ENCODE assay signal across 16 cellular contexts in the genomic region with DNA sequence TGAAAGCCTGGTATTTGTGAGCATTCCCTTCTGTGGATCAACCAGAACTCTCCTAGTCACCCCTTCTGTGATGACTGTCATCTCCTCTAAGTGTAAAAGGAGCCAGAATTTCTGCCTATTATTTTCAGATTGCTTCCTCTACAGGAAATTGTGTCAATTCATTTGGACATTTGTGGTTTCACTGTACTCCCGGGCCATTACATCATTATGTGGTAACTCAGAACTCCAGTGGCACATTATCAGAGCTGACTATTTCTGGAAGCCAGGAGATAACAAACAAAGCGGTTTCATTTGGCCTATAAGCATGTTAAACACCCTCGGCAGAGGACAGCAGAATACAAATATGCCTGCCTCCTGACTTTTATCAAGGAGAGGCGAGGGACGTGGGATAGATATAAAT.
DNase-seq lines count a peak whose midpoint lies in the region; TF ChIP-seq lines count a peak whose summit lies in the region.
"Had no signal": no experiment of that assay in that cellular context is flagged by ENCODE, and none has a peak within 500 bp of the region (broad histone marks: within the 10 kb centered on the region; RNA-seq: fewer than 3 reads in every experiment).

No MANE protein-coding gene starts in this region.

- H3K23me2 ChIP-seq in H9 (ENCODE audit: insufficient read length, low read depth, low read length, poor library complexity, severe bottlenecking): no peaks in the 10 kb centered on the region

- DNase-seq in AML-193 (lab: John Stamatoyannopoulos, UW) (peak; percentile 1 to 2), astrocyte of the hippocampus (ENCODE audit: low read depth, low spot score) (peak; percentile 75), left ventricle myocardium inferior (no peak), dorsolateral prefrontal cortex (no peak), H9 (no peak), COLO829 (ENCODE audit: low spot score) (no peak), NCI-H1092 treated with DMSO at 0.1 percent for 48 hours (lab: John Stamatoyannopoulos, UW) (no peak)
- DNase-seq: activated CD4-positive, alpha-beta T cell treated with anti-CD3 and anti-CD28 coated beads, Interleukin-2, amount 50 U/mL, for 48 hours; activated naive CD4-positive, alpha-beta T cell treated with anti-CD3 and anti-CD28 coated beads for 36 hours; Karpas-422; mucosa of descending colon; NCI-H524 treated with DMSO at 0.1 percent for 48 hours; tibial artery had no signal

- peak overlapping the region; percentile 2; the same call in 1 of the 2 replicates for H3K4me2 ChIP-seq in KMS-11
- H3K4me2 ChIP-seq in H9 (ENCODE audit: insufficient read depth, insufficient read length, low read length): no peak overlapping the region

- H3T11ph ChIP-seq in H9 (ENCODE audit: low read length): no peak overlapping the region

- TF ChIP-seq CTCF in KMS-11 (conservative IDR thresholded peaks at IDR 0.05; ENCODE audit: low read depth, low read length): no peak
- no peak for TF ChIP-seq CTCF in left ventricle myocardium inferior (IDR thresholded peaks at IDR 0.05; ENCODE audit: borderline replicate concordance)
- no peak for TF ChIP-seq CTCF in dorsolateral prefrontal cortex (IDR thresholded peaks at IDR 0.05 in 54 of 56, conservative IDR thresholded peaks at IDR 0.05 in 2 of 56; ENCODE audit: low read depth in 1 of 56, partially characterized antibody in 56 of 56)
- no peak for TF ChIP-seq CTCF in H9 (conservative IDR thresholded peaks at IDR 0.05)

- no peak overlapping the region for H3K14ac ChIP-seq in H9 (ENCODE audit: insufficient read depth, low read length)

- no peak overlapping the region for H3K27ac Mint-ChIP-seq in H9
- H3K27ac Mint-ChIP-seq: activated naive CD4-positive, alpha-beta T cell treated with anti-CD3 and anti-CD28 coated beads for 36 hours had no signal

- H3K9ac ChIP-seq in KMS-11: no peak overlapping the region
- H3K9ac ChIP-seq in H9 (ENCODE audit: extremely low read depth, insufficient read length, low read length): no peak overlapping the region

- H3K36me3 Mint-ChIP-seq in H9 (ENCODE audit: insufficient read depth in 1 of 3, low read depth in 3 of 3): no peaks in the 10 kb centered on the region; a peak in 3 of 7 replicates

- H3K27ac ChIP-seq in KMS-11 (no peak overlapping the region), left ventricle myocardium inferior (replicated peaks) (peak overlapping the region; percentile 27), dorsolateral prefrontal cortex (no peak overlapping the region), H9 (ENCODE audit: insufficient read length, low read depth, low read length) (no peak overlapping the region)
- H3K27ac ChIP-seq: C4-2B, tibial artery had no signal

- H3K56ac ChIP-seq in H9 (ENCODE audit: insufficient read length, low read depth, low read length): no peak overlapping the region

- H2AFZ ChIP-seq in KMS-11 (ENCODE audit: low read depth) (no peak overlapping the region), H9 (ENCODE audit: low read length) (no peak overlapping the region)

- no peaks in the 10 kb centered on the region for H3K79me1 ChIP-seq in H9 (ENCODE audit: insufficient read depth, low read depth, low read length, poor library complexity, severe bottlenecking)

- H2BK120ac ChIP-seq in H9 (ENCODE audit: low read depth, low read length, poor library complexity, severe bottlenecking): no peak overlapping the region

- H2BK5ac ChIP-seq in H9 (ENCODE audit: insufficient read length, low read length): no peak overlapping the region

- no peaks in the 10 kb centered on the region; the same call in 1 of the 2 replicates for H3K27me3 Mint-ChIP-seq in H9 (ENCODE audit: low read depth)

- H3K4me1 ChIP-seq in KMS-11 (ENCODE audit: low read depth, poor library complexity, severe bottlenecking): peaks cover 38% of the 10 kb centered on the region
- H3K4me1 ChIP-seq in left ventricle myocardium inferior: peaks cover 18% of the 10 kb centered on the region
- no peaks in the 10 kb centered on the region for H3K4me1 ChIP-seq in H9 (ENCODE audit: insufficient read depth, low read length)
- H3K4me1 ChIP-seq: HAP-1, tibial artery had no signal

- H4K91ac ChIP-seq in H9 (ENCODE audit: insufficient read length, low read depth, low read length): no peak overlapping the region

- H3K4me1 Mint-ChIP-seq in H9: peaks cover 0 to 18% of the 10 kb centered on the region in 2 experiments; a peak in 3 of 4 replicates

- no peak overlapping the region for H3K23ac ChIP-seq in H9 (ENCODE audit: insufficient read length, low read depth, low read length)

- no peaks in the 10 kb centered on the region for H3K79me2 ChIP-seq in KMS-11 (ENCODE audit: insufficient read depth, low read depth)
- no peaks in the 10 kb centered on the region for H3K79me2 ChIP-seq in H9 (ENCODE audit: insufficient read depth, low read length)

- no peak overlapping the region for H2BK15ac ChIP-seq in H9 (ENCODE audit: low read depth, low read length)

- no peak overlapping the region for H4K5ac ChIP-seq in H9 (ENCODE audit: insufficient read length, low read depth, low read length)

- intact Hi-C loops in left ventricle myocardium inferior (cut with micrococcal nuclease): no loop called here
- intact Hi-C loops in dorsolateral prefrontal cortex (cut with DNase I): no loop called here

- H3K36me3 ChIP-seq in KMS-11 (ENCODE audit: insufficient read depth) (no peaks in the 10 kb centered on the region), left ventricle myocardium inferior (no peaks in the 10 kb centered on the region)
- H3K36me3 ChIP-seq: HAP-1, tibial artery had no signal

- H4K20me1 ChIP-seq in KMS-11 (ENCODE audit: insufficient read depth) (no peaks in the 10 kb centered on the region), H9 (ENCODE audit: control insufficient read depth, insufficient read depth, insufficient read length) (no peaks in the 10 kb centered on the region)

- no peak overlapping the region for H3K18ac ChIP-seq in H9 (ENCODE audit: insufficient read length, low read depth, low read length)

- H3K4ac ChIP-seq in H9 (ENCODE audit: low read depth, low read length): no peak overlapping the region

- no peak overlapping the region for H2BK12ac ChIP-seq in H9 (ENCODE audit: insufficient read length, low read depth, low read length)

- no peak overlapping the region for H2AK5ac ChIP-seq in H9 (ENCODE audit: insufficient read length, low read length)

- no peak overlapping the region for H4K8ac ChIP-seq in H9 (replicated peaks; ENCODE audit: insufficient read length, low read depth, low read length)

- no peak overlapping the region for H2BK20ac ChIP-seq in H9 (ENCODE audit: low read depth, low read length, poor library complexity, severe bottlenecking)

- H3K4me3 Mint-ChIP-seq in H9: no peak overlapping the region
- H3K4me3 Mint-ChIP-seq: activated naive CD4-positive, alpha-beta T cell treated with anti-CD3 and anti-CD28 coated beads for 36 hours had no signal

- no CpG with 5 or more reads among the region's 5 CpGs for WGBS in H9 (ENCODE audit: extremely low coverage, insufficient read length, low lambda C conversion rate)

- no peaks in the 10 kb centered on the region for H3K9me3 ChIP-seq in left ventricle myocardium inferior (replicated peaks)
- H3K9me3 ChIP-seq in H9 (ENCODE audit: control insufficient read depth, low read depth, low read length): no peaks in the 10 kb centered on the region
- H3K9me3 ChIP-seq: HAP-1, mucosa of descending colon, tibial artery had no signal

- H3K9me3 Mint-ChIP-seq in H9: peaks cover 0 to 2% of the 10 kb centered on the region in 2 experiments; a peak in 1 of 5 replicates
- H3K9me3 Mint-ChIP-seq: activated naive CD4-positive, alpha-beta T cell treated with anti-CD3 and anti-CD28 coated beads for 36 hours had no signal

- H3K4me3 ChIP-seq in KMS-11 (IDR thresholded peaks at IDR 0.05; ENCODE audit: insufficient read depth, low read depth, low read length): no peak overlapping the region
- H3K4me3 ChIP-seq in left ventricle myocardium inferior: no peak overlapping the region
- no peak overlapping the region for H3K4me3 ChIP-seq in dorsolateral prefrontal cortex
- H3K4me3 ChIP-seq: HAP-1, mucosa of descending colon, tibial artery had no signal

- no peaks in the 10 kb centered on the region for H3K27me3 ChIP-seq in KMS-11 (ENCODE audit: insufficient read depth, low read depth)
- no peaks in the 10 kb centered on the region for H3K27me3 ChIP-seq in left ventricle myocardium inferior (ENCODE audit: low read depth)
- no peaks in the 10 kb centered on the region for H3K27me3 ChIP-seq in dorsolateral prefrontal cortex
- H3K27me3 ChIP-seq in H9 (ENCODE audit: insufficient read depth, low read length): no peaks in the 10 kb centered on the region
- H3K27me3 ChIP-seq: tibial artery had no signal

Comparison
In these comparisons a context has a peak if more than half of its experiments do, and no peak if none do; other contexts are left out.
1. DNase-seq: peak in AML-193 (2 of 2) and astrocyte of the hippocampus (single experiment); none in left ventricle myocardium inferior (single experiment), dorsolateral prefrontal cortex (0 of 10), H9 (single experiment), COLO829 (single experiment) and NCI-H1092 treated with DMSO at 0.1 percent for 48 hours (single experiment).